Comparison of ENCODE assay signal across 8 cellular contexts in the genomic region with DNA sequence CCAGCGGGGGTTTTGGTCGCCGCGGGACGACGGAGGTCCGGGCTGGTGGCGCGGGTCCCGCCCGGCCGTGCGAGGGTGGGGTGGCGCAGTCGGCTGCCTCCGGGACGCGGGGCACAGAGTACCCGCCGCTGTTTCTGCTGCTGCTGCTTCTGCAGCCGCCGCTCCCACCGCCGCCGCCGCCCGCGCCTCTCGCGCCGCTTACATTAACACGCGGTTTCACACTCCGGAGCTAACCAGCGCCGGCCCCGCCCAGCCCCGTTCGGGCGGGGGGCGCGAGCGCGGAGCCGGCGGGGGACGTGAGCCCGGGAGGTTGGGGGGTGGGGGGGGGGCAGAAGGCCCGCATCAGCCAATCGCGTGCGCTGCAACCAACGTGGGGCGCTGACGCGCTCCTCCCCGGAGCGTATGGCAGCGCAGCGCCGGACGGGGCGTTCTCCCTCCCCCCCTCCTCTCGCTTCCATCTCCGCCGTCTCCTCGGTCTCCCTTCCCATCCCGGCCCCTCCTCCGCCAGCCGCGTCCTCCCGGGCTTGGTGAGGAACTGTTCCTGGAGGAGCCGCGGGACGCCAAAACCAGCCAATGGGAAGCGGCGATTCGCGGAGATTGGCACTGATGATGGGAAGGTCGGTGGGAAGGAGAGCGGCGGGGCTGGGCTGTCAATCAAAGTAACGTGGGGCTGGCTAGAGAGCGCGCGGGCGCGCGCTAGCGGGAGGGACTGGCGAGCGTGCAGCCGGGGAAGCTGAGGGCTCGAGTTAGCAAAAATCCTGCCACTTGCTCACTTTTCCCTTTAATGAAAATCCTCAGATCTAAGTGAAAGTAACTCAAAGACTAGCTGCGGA. TPM values are rescaled to one million over a fixed set of nuclear protein-coding genes. Genes with fewer than 3 reads are reported as not detected.
DNase-seq lines count a peak whose midpoint lies in the region; ATAC-seq and TF ChIP-seq lines count a peak whose summit lies in the region.

Gene TLE1, minus strand, starts transcription at position 205 of the 833 bp plus-strand sequence. CDS start 1,307 bp downstream, outside the sequence.

- H3K4me3 ChIP-seq in lower leg skin (ENCODE audit: low read depth, poor library complexity, severe bottlenecking), result peak within 1 kb of the TSS; percentile 62

- ATAC-seq in HG03442 (IDR thresholded peaks at IDR 0.05; ENCODE audit: unreplicated experiment), result peak; percentile 78

- peak; percentile 98 for DNase-seq in AG08396 (ENCODE audit: low spot score)
- peak; percentile 73 for DNase-seq in GM19240 (ENCODE audit: insufficient read length, low spot score)
- DNase-seq in NCI-H524 (lab: John Stamatoyannopoulos, UW), result peak; percentile 84 to 92
- peak; percentile 91 for DNase-seq in activated CD8-positive, alpha-beta memory T cell treated with anti-CD3 and anti-CD28 coated beads for 24 hours
- DNase-seq in effector CD4-positive, alpha-beta T cell, result peak; percentile 23
- DNase-seq in lower leg skin (ENCODE audit: low spot score in 2 of 2), result peak; percentile 99 to 100
- DNase-seq in stimulated activated CD4-positive, alpha-beta T cell treated with anti-CD3 and anti-CD28 coated beads, Interleukin-4, amount 100 ng/mL, for 24 hours, result peak; percentile 61

- 1% methylated on average over 28 to 49 of the region's 95 CpGs for WGBS in lower leg skin, 2 donors

- intact Hi-C loops in lower leg skin (cut with DNase I; ENCODE audit: low total_unique reads), result loop anchor here (10.0 kb wide), 1 partner anchor 165 kb away; no protein-coding TSS in a partner anchor

- TF ChIP-seq CTCF in lower leg skin (IDR thresholded peaks at IDR 0.05), result no peak

- TF ChIP-seq POLR2A in lower leg skin (IDR thresholded peaks at IDR 0.05), result no peak

RNA-seq across cellular contexts. Expression of gene TLE1, which starts in this region (rescaled TPM):
- total RNA-seq in lower leg skin, result 10 to 100 TPM; 42.0 to 63.3 (median 43.7) TPM

Comparison
In these comparisons a context has a peak if more than half of its experiments do, and no peak if none do; other contexts are left out.
1. Peak in every context shown above with its lines: DNase-seq, ATAC-seq and H3K4me3 ChIP-seq.
2. DNase-seq: peak in every context shown above with its lines; median percentile 100 in lower leg skin; 98 in AG08396; 91 in activated CD8-positive, alpha-beta memory T cell treated with anti-CD3 and anti-CD28 coated beads for 24 hours; 88 in NCI-H524; 73 in GM19240; 61 in stimulated activated CD4-positive, alpha-beta T cell treated with anti-CD3 and anti-CD28 coated beads, Interleukin-4, amount 100 ng/mL, for 24 hours; 23 in effector CD4-positive, alpha-beta T cell.